10 cellular contexts compared by ENCODE assay signal in the genomic region with DNA sequence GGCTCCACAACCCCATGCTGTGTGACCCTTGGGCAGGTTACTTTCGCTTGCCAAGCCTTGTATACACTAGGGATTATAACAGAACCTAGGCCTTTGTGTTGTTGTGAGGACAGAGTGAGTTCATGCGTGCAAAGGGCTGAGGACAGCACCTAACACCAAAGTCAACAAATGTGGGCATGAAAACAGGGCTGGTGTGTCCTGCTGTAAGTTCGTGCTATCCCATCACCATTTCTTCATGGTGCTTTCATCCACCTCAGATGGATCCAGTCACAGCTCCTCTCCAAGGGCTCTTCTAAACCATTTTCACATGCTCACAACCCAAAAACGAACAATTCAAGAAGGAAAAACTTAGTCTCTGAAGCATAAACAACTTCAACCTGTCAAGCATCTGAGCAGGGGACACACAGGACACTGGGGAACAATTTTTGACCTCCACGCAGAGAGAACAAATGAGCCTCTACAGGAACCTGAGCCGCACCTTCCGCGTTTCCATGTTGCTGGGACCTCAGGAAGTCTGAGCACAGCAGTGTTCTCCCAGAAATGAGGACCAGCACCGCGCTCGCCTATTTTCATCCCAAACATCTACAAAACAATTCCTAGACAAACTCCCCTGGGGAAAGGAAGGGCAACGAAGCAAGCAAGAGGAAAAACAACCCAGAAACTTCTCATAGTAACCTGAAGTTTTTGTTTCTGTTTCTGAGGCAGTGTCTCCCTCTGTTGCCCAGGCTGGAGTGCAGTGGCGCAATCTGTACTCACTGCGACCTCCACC. TPM values are rescaled to one million over a fixed set of nuclear protein-coding genes. Genes with fewer than 3 reads are reported as not detected.
DNase-seq lines count a peak whose midpoint lies in the region; ATAC-seq and TF ChIP-seq lines count a peak whose summit lies in the region.
"Had no signal": no experiment of that assay in that cellular context is flagged by ENCODE, and none has a peak within 500 bp of the region (broad histone marks: within the 10 kb centered on the region; RNA-seq: fewer than 3 reads in every experiment).

No MANE protein-coding gene starts in this region.

- H3K9me3 Mint-ChIP-seq in activated naive CD4-positive, alpha-beta T cell treated with anti-CD3 and anti-CD28 coated beads, Interleukin-2, amount 50 U/mL, for 24 hours = no peaks in the 10 kb centered on the region
- H3K9me3 Mint-ChIP-seq: activated T-cell treated with anti-CD3 and anti-CD28 coated beads, Interleukin-2, amount 50 U/mL, for 24 hours had no signal

- no peaks in the 10 kb centered on the region for H3K36me3 Mint-ChIP-seq in activated naive CD4-positive, alpha-beta T cell treated with anti-CD3 and anti-CD28 coated beads, Interleukin-2, amount 50 U/mL, for 24 hours

- no peaks in the 10 kb centered on the region for H3K27me3 Mint-ChIP-seq in activated naive CD4-positive, alpha-beta T cell treated with anti-CD3 and anti-CD28 coated beads, Interleukin-2, amount 50 U/mL, for 24 hours

- no peaks in the 10 kb centered on the region for H3K27me3 ChIP-seq in Panc1 (ENCODE audit: control insufficient read depth, insufficient read depth, low read length)
- H3K27me3 ChIP-seq in thyroid gland = no peaks in the 10 kb centered on the region

- no peak for TF ChIP-seq POLR2A in thyroid gland (IDR thresholded peaks at IDR 0.05)

- peak overlapping the region; percentile 27 for H3K4me3 Mint-ChIP-seq in activated naive CD4-positive, alpha-beta T cell treated with anti-CD3 and anti-CD28 coated beads, Interleukin-2, amount 50 U/mL, for 24 hours
- H3K4me3 Mint-ChIP-seq: activated T-cell treated with anti-CD3 and anti-CD28 coated beads, Interleukin-2, amount 50 U/mL, for 24 hours had no signal

- no peaks in the 10 kb centered on the region for H3K36me3 ChIP-seq in Panc1 (ENCODE audit: control insufficient read depth, insufficient read depth, low read length)
- H3K36me3 ChIP-seq in thyroid gland = no peaks in the 10 kb centered on the region

- BruUV-seq in Panc1 (replicated peaks; lab: Mats Ljungman, UMichigan) = no TSS peak

- no peak overlapping the region for H3K27ac Mint-ChIP-seq in activated naive CD4-positive, alpha-beta T cell treated with anti-CD3 and anti-CD28 coated beads, Interleukin-2, amount 50 U/mL, for 24 hours
- H3K27ac Mint-ChIP-seq: activated T-cell treated with anti-CD3 and anti-CD28 coated beads, Interleukin-2, amount 50 U/mL, for 24 hours had no signal

- H3K27ac ChIP-seq in Panc1 (ENCODE audit: low read length) (peak overlapping the region; percentile 93), thyroid gland (peak overlapping the region; percentile 31 to 98 (median 79))

- TF ChIP-seq CTCF in Panc1 (IDR thresholded peaks at IDR 0.05) (peak; percentile 74), thyroid gland (IDR thresholded peaks at IDR 0.05) (peak in 2 of 6 experiments; percentile 16 to 42)

- peaks cover 5% of the 10 kb centered on the region for H3K4me1 Mint-ChIP-seq in activated naive CD4-positive, alpha-beta T cell treated with anti-CD3 and anti-CD28 coated beads, Interleukin-2, amount 50 U/mL, for 24 hours

- H3K4me1 ChIP-seq in Panc1 (ENCODE audit: control insufficient read depth, insufficient read depth, low read length) = peaks cover 45% of the 10 kb centered on the region
- H3K4me1 ChIP-seq in thyroid gland = peaks cover 26 to 31% of the 10 kb centered on the region in 2 donors

- 63 to 69% methylated on average over 14 of the region's 14 CpGs for WGBS in thyroid gland, 2 donors

- ATAC-seq in Panc1 = peak; percentile 24
- no peak for ATAC-seq in HG02884 (IDR thresholded peaks at IDR 0.05; ENCODE audit: unreplicated experiment)
- no peak for ATAC-seq in GM19467 (IDR thresholded peaks at IDR 0.05; ENCODE audit: unreplicated experiment)
- no peak for ATAC-seq in HG02973 (IDR thresholded peaks at IDR 0.05; ENCODE audit: unreplicated experiment)

- in situ Hi-C loops in Panc1 (cut with HindIII; ENCODE audit: low pct_unique_long_range_greater_than_20kb, low sequenced_read_pairs) = no loop called here

- CTCF ChIA-PET in Panc1 (lab: Charles Lee) = interaction anchor here (0.5 to 1.4 kb wide), 2 partner anchors 20 to 429 kb away, joined by 3 read pairs; no protein-coding TSS in a partner anchor

- H3K9me3 ChIP-seq in Panc1 (ENCODE audit: control insufficient read depth, insufficient read depth, low read depth, low read length) = no peaks in the 10 kb centered on the region
- no peaks in the 10 kb centered on the region for H3K9me3 ChIP-seq in thyroid gland

- DNase-seq in activated naive CD4-positive, alpha-beta T cell (lab: John Stamatoyannopoulos, UW) = no peak
- DNase-seq in Panc1 (ENCODE audit: low read depth, low spot score) = no peak
- DNase-seq in fibroblast of peridontal ligament (ENCODE audit: extremely low read depth) = peak; percentile 68
- peak; percentile 45 to 71 for DNase-seq in thyroid gland
- DNase-seq: activated T-cell treated with anti-CD3 and anti-CD28 coated beads, Interleukin-2, amount 50 U/mL, for 24 hours; T-helper 9 cell had no signal

- H3K4me3 ChIP-seq in Panc1 (ENCODE audit: low read depth in 2 of 2, low read length in 2 of 2) (peak overlapping the region; percentile 74 to 75), thyroid gland (replicated peaks in 1 of 3) (no peak overlapping the region)

- POLR2A ChIA-PET in Panc1 (lab: Charles Lee) = interaction anchor here (0.5 kb wide), 1 partner anchor 183 kb away, joined by 3 read pairs; no protein-coding TSS in a partner anchor

- intact Hi-C loops in Panc1 (cut with micrococcal nuclease; ENCODE audit: unreplicated experiment) (loop anchor here (10.0 kb wide), 1 partner anchor 64 kb away; the partner anchor contains the start of gene RAET1G), thyroid gland (cut with DNase I) (loop anchor here (10.0 kb wide), 1 partner anchor 296 kb away; the partner anchor contains the start of gene GINM1)

RNA-seq across cellular contexts. Expression of gene LRP11, which starts 3.1 kb away (rescaled TPM):
- total RNA-seq in Panc1 (2021; ENCODE audit: unreplicated experiment) (151 TPM), thyroid gland (10 to 100 TPM; 39.4 to 76.8 (median 57.2) TPM)
- polyA plus RNA-seq in Panc1 (2012; ENCODE audit: insufficient read length) = 102 TPM

RNA-seq across cellular contexts. Expression of gene RAET1E, which starts 36.9 kb away (rescaled TPM):
- total RNA-seq in Panc1 (2021; ENCODE audit: unreplicated experiment) = 1.8 TPM
- polyA plus RNA-seq in Panc1 (2012; ENCODE audit: insufficient read length) = 0.33 TPM
- total RNA-seq in thyroid gland = 1 to 10 TPM in 1 of 4 donors, not detected in 3; 1.7 TPM

Comparison
In these comparisons a context has a peak if more than half of its experiments do, and no peak if none do; other contexts are left out.
1. DNase-seq: peak in fibroblast of peridontal ligament (single experiment) and thyroid gland (2 of 2); none in activated naive CD4-positive, alpha-beta T cell (0 of 4) and Panc1 (single experiment).
2. H3K4me3 ChIP-seq: peak in Panc1 (2 of 2); none in thyroid gland (0 of 3).